Comparison of ENCODE assay signal across 19 cellular contexts in genomic region chr7:24058953-24059352, GRCh38.
DNase-seq lines count a peak whose midpoint lies in the region; ATAC-seq, FAIRE-seq and TF ChIP-seq lines count a peak whose summit lies in the region.
"Had no signal": no experiment of that assay in that cellular context is flagged by ENCODE, and none has a peak within 500 bp of the region (broad histone marks: within the 10 kb centered on the region; RNA-seq: fewer than 3 reads in every experiment).

No MANE protein-coding gene starts in this region.

- H3K9ac ChIP-seq in H1 (replicated peaks in 1 of 4; ENCODE audit: extremely low read depth in 1 of 4, low read depth in 3 of 4, low read length in 3 of 4), result no peak overlapping the region

- H2BK120ac ChIP-seq in H1 (replicated peaks; ENCODE audit: low read depth, low read length), result no peak overlapping the region

- no peak for FAIRE-seq in A549 (lab: Jason Lieb, UNC)
- no peak for FAIRE-seq in H1 (lab: Jason Lieb, UNC)
- FAIRE-seq: GM12891, GM18507 had no signal

- no peak for TF ChIP-seq RAD21 in A549 (conservative IDR thresholded peaks at IDR 0.05 in 1 of 2, IDR thresholded peaks at IDR 0.05 in 1 of 2)
- no peak for TF ChIP-seq RAD21 in H1 (IDR thresholded peaks at IDR 0.05 in 1 of 2, conservative IDR thresholded peaks at IDR 0.05 in 1 of 2; ENCODE audit: low read depth in 2 of 2, low read length in 2 of 2)

- H4K91ac ChIP-seq in H1 (replicated peaks; ENCODE audit: insufficient read length, low read length), result no peak overlapping the region

- TF ChIP-seq CTCF in A549 (IDR thresholded peaks at IDR 0.05) (no peak), PC-9 (conservative IDR thresholded peaks at IDR 0.05) (no peak), H1 (IDR thresholded peaks at IDR 0.05; ENCODE audit: control extremely low read depth in 1 of 3, insufficient read depth in 1 of 3, low read depth in 1 of 3, low read length in 3 of 3) (no peak), heart left ventricle (IDR thresholded peaks at IDR 0.05) (no peak)

- no peak overlapping the region for H4K8ac ChIP-seq in H1 (ENCODE audit: extremely low read depth, insufficient read depth, low read length)

- no peak overlapping the region for H4K5ac ChIP-seq in H1 (ENCODE audit: insufficient read length, low read depth, low read length)

- H2BK5ac ChIP-seq in H1 (ENCODE audit: low read depth, low read length), result no peak overlapping the region

- H2BK15ac ChIP-seq in H1 (ENCODE audit: low read length), result no peak overlapping the region

- peaks cover 11% of the 10 kb centered on the region for H3F3A ChIP-seq in PC-9 (ENCODE audit: insufficient read depth, low read depth)

- H3K27ac ChIP-seq in A549 (no peak overlapping the region), PC-9 (no peak overlapping the region), H1 (ENCODE audit: low read depth, low read length) (no peak overlapping the region), heart left ventricle (no peak overlapping the region)

- BruUV-seq in PC-9 (replicated peaks; lab: Mats Ljungman, UMichigan), result no TSS peak

- H3K9me2 ChIP-seq in PC-9 (ENCODE audit: insufficient read depth), result no peaks in the 10 kb centered on the region

- ATAC-seq in A549 (no peak), heart left ventricle (no peak)

- 7% methylated on average over 4 of the region's 4 CpGs for WGBS in A549 (ENCODE audit: missing lambda C conversion rate)
- 94% methylated on average over 4 of the region's 4 CpGs; no CpG with 5 or more reads in 1 of the 2 experiments for WGBS in H1 (ENCODE audit: extremely low coverage in 1 of 2, insufficient coverage in 1 of 2, insufficient read length in 1 of 2, insufficient replicate concordance in 2 of 2, low coverage in 1 of 2, low lambda C conversion rate in 2 of 2, missing lambda C conversion rate in 1 of 2), 2 experiments
- 79 to 84% (median 79%) methylated on average over 4 of the region's 4 CpGs for WGBS in heart left ventricle, 4 donors

- H3K4me3 ChIP-seq in A549 (no peak overlapping the region), PC-9 (no peak overlapping the region), H1 (ENCODE audit: extremely low read depth in 1 of 4, insufficient read depth in 2 of 4, low read depth in 3 of 4, low read length in 4 of 4) (no peak overlapping the region), heart left ventricle (no peak overlapping the region), MG63 (no peak overlapping the region)

- DNase-seq in A549 (ENCODE audit: low read depth in 1 of 2, low spot score in 1 of 2) (no peak), PC-9 (no peak), H1 (ENCODE audit: low read depth in 1 of 2, low spot score in 2 of 2) (no peak), heart left ventricle (no peak), MG63 (no peak)
- DNase-seq in activated CD4-positive, CD25-positive, alpha-beta regulatory T cell (lab: John Stamatoyannopoulos, UW), result no peak
- DNase-seq: 8988T; C1 segment of cervical spinal cord; Calu3; CD4-positive, alpha-beta memory T cell; COR-L47; DMS53; DMS79 treated with DMSO at 0.1 percent for 48 hours; GF-D8; GOT3; H7; HCEC 1CT had no signal

- no peaks in the 10 kb centered on the region for H3K27me3 ChIP-seq in PC-9 (ENCODE audit: insufficient read depth, low read depth)
- H3K27me3 ChIP-seq in H1 (replicated peaks in 1 of 4; ENCODE audit: control insufficient read depth in 3 of 4, extremely low read depth in 1 of 4, insufficient read depth in 3 of 4, low read length in 3 of 4), result peaks cover 0 to 3% (median 0%) of the 10 kb centered on the region in 4 experiments; a peak in 1 of 7 replicates
- peaks cover 0 to 6% (median 0%) of the 10 kb centered on the region in 9 donors for H3K27me3 ChIP-seq in heart left ventricle
- peaks cover 6% of the 10 kb centered on the region; the same call in 1 of the 2 replicates for H3K27me3 ChIP-seq in MG63

- CTCF ChIA-PET in A549 (lab: Yijun Ruan, JAX) (no interaction called here), PC-9 (lab: Charles Lee) (no interaction called here), H1 (lab: Charles Lee; ENCODE audit: partially characterized antibody) (interaction anchor here (0.6 to 3.4 kb wide), 2 partner anchors 10 to 12 kb away, joined by 3 to 12 read pairs; no protein-coding TSS in a partner anchor)

- H3K4me2 ChIP-seq in A549, result no peak overlapping the region
- H3K4me2 ChIP-seq in PC-9, result peak overlapping the region; percentile 65; the same call in 1 of the 2 replicates
- no peak overlapping the region for H3K4me2 ChIP-seq in H1 (ENCODE audit: insufficient read depth in 1 of 2, low read depth in 2 of 2, low read length in 2 of 2)

- no peak overlapping the region for H3K4ac ChIP-seq in H1 (replicated peaks; ENCODE audit: insufficient read length, low read depth, low read length)

- H3K4me1 ChIP-seq in A549 (no peaks in the 10 kb centered on the region), PC-9 (replicated peaks; ENCODE audit: insufficient read depth) (peaks cover 50% of the 10 kb centered on the region), H1 (replicated peaks in 1 of 4; ENCODE audit: control insufficient read depth in 3 of 4, insufficient read depth in 4 of 4, low read length in 3 of 4) (peaks cover 0 to 2% (median 0%) of the 10 kb centered on the region in 4 experiments; a peak in 3 of 7 replicates), heart left ventricle (no peaks in the 10 kb centered on the region)

- no peaks in the 10 kb centered on the region for H4K20me1 ChIP-seq in PC-9 (ENCODE audit: insufficient read depth)
- H4K20me1 ChIP-seq in H1 (replicated peaks in 1 of 2; ENCODE audit: control insufficient read depth in 1 of 2, insufficient read depth in 2 of 2, low read length in 2 of 2), result no peaks in the 10 kb centered on the region

- H3K79me2 ChIP-seq in PC-9 (ENCODE audit: low read depth) (no peaks in the 10 kb centered on the region), H1 (ENCODE audit: control insufficient read depth in 1 of 2, insufficient read depth in 2 of 2, low read length in 2 of 2) (no peaks in the 10 kb centered on the region)

- H3K56ac ChIP-seq in H1 (replicated peaks; ENCODE audit: insufficient read length, low read depth, low read length), result no peak overlapping the region

- intact Hi-C loops in PC-9 (cut with micrococcal nuclease; ENCODE audit: unreplicated experiment) (no loop called here), heart left ventricle (cut with DNase I) (no loop called here)

- no peak overlapping the region for H2BK12ac ChIP-seq in H1 (ENCODE audit: low read depth, low read length)

- H3K23me2 ChIP-seq in H1 (ENCODE audit: low read depth, low read length), result no peaks in the 10 kb centered on the region

- TF ChIP-seq POLR2A in A549 (IDR thresholded peaks at IDR 0.05; ENCODE audit: low read length) (no peak), H1 (IDR thresholded peaks at IDR 0.05; ENCODE audit: control extremely low read depth in 1 of 2, low read depth in 2 of 2, low read length in 2 of 2) (no peak), heart left ventricle (IDR thresholded peaks at IDR 0.05) (no peak)

- H3K9me3 ChIP-seq in A549 (no peaks in the 10 kb centered on the region; the same call in 2 of the 3 replicates), PC-9 (ENCODE audit: insufficient read depth, low read depth) (peaks cover 7% of the 10 kb centered on the region; the same call in 1 of the 2 replicates), H1 (ENCODE audit: insufficient read depth in 2 of 2, low read depth in 1 of 2, low read length in 1 of 2) (no peaks in the 10 kb centered on the region), heart left ventricle (peaks cover 0 to 3% (median 0%) of the 10 kb centered on the region in 12 donors), MG63 (no peaks in the 10 kb centered on the region)

- no peak overlapping the region for H2AK5ac ChIP-seq in H1 (ENCODE audit: low read depth, low read length)

- H2BK20ac ChIP-seq in H1 (ENCODE audit: low read length), result no peak overlapping the region

- H3K79me1 ChIP-seq in H1 (ENCODE audit: low read depth, low read length), result no peaks in the 10 kb centered on the region

- H3K23ac ChIP-seq in H1 (ENCODE audit: insufficient read length), result no peak overlapping the region

- H3K14ac ChIP-seq in H1 (ENCODE audit: insufficient read length), result no peak overlapping the region

- TF ChIP-seq EP300 in A549 (IDR thresholded peaks at IDR 0.05) (no peak), H1 (IDR thresholded peaks at IDR 0.05; ENCODE audit: borderline replicate concordance in 1 of 2, low read depth in 2 of 2, low read length in 2 of 2) (no peak)

- H3K18ac ChIP-seq in H1 (ENCODE audit: extremely low read depth, low read length), result no peak overlapping the region

- H2AFZ ChIP-seq in PC-9 (no peak overlapping the region), H1 (ENCODE audit: low read length) (no peak overlapping the region)

- POLR2A ChIA-PET in A549 (lab: Yijun Ruan, JAX) (no interaction called here), PC-9 (lab: Charles Lee; ENCODE audit: unreplicated experiment) (no interaction called here), H1 (lab: Charles Lee; ENCODE audit: partially characterized antibody) (no interaction called here)

- H3K36me3 ChIP-seq in PC-9 (ENCODE audit: low read depth) (no peaks in the 10 kb centered on the region), H1 (ENCODE audit: control insufficient read depth in 2 of 4, insufficient read depth in 4 of 4, low read length in 3 of 4) (no peaks in the 10 kb centered on the region), heart left ventricle (no peaks in the 10 kb centered on the region), MG63 (no peaks in the 10 kb centered on the region)

TF ChIP-seq in A549, 52 proteins besides CTCF, POLR2A, EP300 and RAD21:
- peak; percentile 92 for TF ChIP-seq MAFK (IDR thresholded peaks at IDR 0.05; ENCODE audit: partially characterized antibody)
- no peak for TF ChIP-seq ZC3H11A (IDR thresholded peaks at IDR 0.05)
TF ChIP-seq in A549: peak in this region for 1.

TF ChIP-seq in H1, 55 proteins besides CTCF, POLR2A, EP300 and RAD21:
- TF ChIP-seq KDM5A (IDR thresholded peaks at IDR 0.05; ENCODE audit: low read length) (no peak), MAFK (IDR thresholded peaks at IDR 0.05; ENCODE audit: low read depth, low read length) (peak; percentile 55; the same call in 1 of the 2 replicates)

Comparison
In these comparisons a context has a peak if more than half of its experiments do, and no peak if none do; other contexts are left out.
1. Of the 18 proteins assayed by ChIP-seq in both H1 and A549: peak only in H1: none; only in A549: none; in both: MAFK; in neither: 17.